In the genomic region with DNA sequence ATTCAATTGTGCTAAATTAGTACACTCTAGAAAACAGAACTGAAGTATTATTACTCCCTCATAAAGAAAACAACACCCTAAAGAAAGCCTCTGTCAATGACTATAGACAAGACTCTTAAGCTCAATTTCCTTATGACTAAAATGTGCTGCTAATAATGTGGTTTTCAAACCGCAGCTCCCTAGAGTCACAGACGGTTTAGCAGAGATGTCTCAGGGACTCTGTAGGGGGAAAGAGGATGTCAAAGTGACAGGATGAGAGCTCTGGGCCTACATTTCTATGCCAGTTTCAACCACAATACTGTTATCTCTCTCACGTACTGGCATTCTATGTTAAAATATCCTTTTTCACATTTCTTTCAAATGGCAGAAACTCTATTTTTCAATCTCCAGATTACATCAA, we compare ENCODE assay signal across 7 cellular contexts. TPM values are rescaled to one million over a fixed set of nuclear protein-coding genes. Genes with fewer than 3 reads are reported as not detected.
DNase-seq lines count a peak whose midpoint lies in the region; ATAC-seq and TF ChIP-seq lines count a peak whose summit lies in the region.

No MANE protein-coding gene starts in this region.

- H3K27me3 Mint-ChIP-seq in H9 (ENCODE audit: low read depth) = no peaks in the 10 kb centered on the region

- no peak overlapping the region for H2BK15ac ChIP-seq in H9 (ENCODE audit: low read depth, low read length)

- peaks cover 6% of the 10 kb centered on the region for H3F3A ChIP-seq in SU-DHL-6 (ENCODE audit: insufficient read depth)

- peak overlapping the region in 1 of 3 experiments; percentile 46; a peak in 1 of 7 replicates for H3K27ac Mint-ChIP-seq in H9

- H3K56ac ChIP-seq in H9 (ENCODE audit: insufficient read length, low read depth, low read length) = no peak overlapping the region

- no peaks in the 10 kb centered on the region for H4K20me1 ChIP-seq in SU-DHL-6 (ENCODE audit: low read depth, low read length)
- H4K20me1 ChIP-seq in H9 (ENCODE audit: control insufficient read depth, insufficient read depth, insufficient read length) = no peaks in the 10 kb centered on the region

- H4K5ac ChIP-seq in H9 (ENCODE audit: insufficient read length, low read depth, low read length) = no peak overlapping the region

- H3K18ac ChIP-seq in H9 (ENCODE audit: insufficient read length, low read depth, low read length) = no peak overlapping the region

- WGBS in H9 (ENCODE audit: extremely low coverage, insufficient read length, low lambda C conversion rate) = no CpG with 5 or more reads among the region's 3 CpGs

- H3K36me3 ChIP-seq in SU-DHL-6 (ENCODE audit: low read length) = peaks cover 33% of the 10 kb centered on the region
- H3K36me3 ChIP-seq in H7 (replicated peaks; ENCODE audit: control insufficient read depth, insufficient read depth, low read length) = no peaks in the 10 kb centered on the region; the same call in none of the 2 replicates

- no peaks in the 10 kb centered on the region; the same call in 1 of the 2 replicates for H3K4me1 ChIP-seq in H9 (ENCODE audit: insufficient read depth, low read length)

- no peak overlapping the region for H3T11ph ChIP-seq in H9 (ENCODE audit: low read length)

- no peak overlapping the region for H2AFZ ChIP-seq in SU-DHL-6 (ENCODE audit: low read depth, low read length, severe bottlenecking)
- no peak overlapping the region for H2AFZ ChIP-seq in H9 (ENCODE audit: low read length)

- DNase-seq in GM19238 (ENCODE audit: insufficient read length, low spot score) (peak; percentile 29), H9 (no peak), H7 (no peak), Right ventricle myocardium superior (no peak)
- DNase-seq in stimulated activated CD4-positive, alpha-beta T cell treated with anti-CD3 and anti-CD28 coated beads, Interleukin-1b, Interleukin-23, amount 100 ng/mL, for 48 hours = peak; percentile 49

- peaks cover 3 to 38% (median 22%) of the 10 kb centered on the region in 3 experiments; a peak in 6 of 7 replicates for H3K36me3 Mint-ChIP-seq in H9 (ENCODE audit: insufficient read depth in 1 of 3, low read depth in 3 of 3)

- H3K9ac ChIP-seq in SU-DHL-6 (ENCODE audit: low read length) (no peak overlapping the region), H9 (ENCODE audit: extremely low read depth, insufficient read length, low read length) (no peak overlapping the region)

- H3K23me2 ChIP-seq in H9 (ENCODE audit: insufficient read length, low read depth, low read length, poor library complexity, severe bottlenecking) = no peaks in the 10 kb centered on the region

- H3K27ac ChIP-seq in SU-DHL-6 (ENCODE audit: low read depth, low read length) (peak overlapping the region; percentile 25; the same call in 1 of the 2 replicates), H9 (ENCODE audit: insufficient read length, low read depth, low read length) (no peak overlapping the region)

- H2AK5ac ChIP-seq in H9 (ENCODE audit: insufficient read length, low read length) = no peak overlapping the region

- peaks cover 12 to 15% of the 10 kb centered on the region in 2 experiments for H3K4me1 Mint-ChIP-seq in H9

- no peak overlapping the region for H4K8ac ChIP-seq in H9 (replicated peaks; ENCODE audit: insufficient read length, low read depth, low read length)

- no peak overlapping the region for H4K91ac ChIP-seq in H9 (ENCODE audit: insufficient read length, low read depth, low read length)

- no peaks in the 10 kb centered on the region for H3K79me1 ChIP-seq in H9 (ENCODE audit: insufficient read depth, low read depth, low read length, poor library complexity, severe bottlenecking)

- no peak overlapping the region for H2BK120ac ChIP-seq in H9 (ENCODE audit: low read depth, low read length, poor library complexity, severe bottlenecking)

- ATAC-seq in HG02938 (IDR thresholded peaks at IDR 0.05; ENCODE audit: unreplicated experiment) = peak; percentile 100
- ATAC-seq in Right ventricle myocardium superior (ENCODE audit: poor library complexity) = no peak

- H3K4me2 ChIP-seq in SU-DHL-6 (ENCODE audit: low read depth, low read length, poor library complexity, severe bottlenecking) (peak overlapping the region; percentile 30), H9 (ENCODE audit: insufficient read depth, insufficient read length, low read length) (no peak overlapping the region)

- H2BK20ac ChIP-seq in H9 (ENCODE audit: low read depth, low read length, poor library complexity, severe bottlenecking) = no peak overlapping the region

- H2BK12ac ChIP-seq in H9 (ENCODE audit: insufficient read length, low read depth, low read length) = no peak overlapping the region

- no peaks in the 10 kb centered on the region for H3K27me3 ChIP-seq in SU-DHL-6 (ENCODE audit: low read length)
- no peaks in the 10 kb centered on the region for H3K27me3 ChIP-seq in H9 (ENCODE audit: insufficient read depth, low read length)
- H3K27me3 ChIP-seq in H7 (ENCODE audit: control insufficient read depth, insufficient read depth, low read length) = no peaks in the 10 kb centered on the region

- H3K79me2 ChIP-seq in SU-DHL-6 (ENCODE audit: insufficient read depth, low read length) = no peaks in the 10 kb centered on the region
- no peaks in the 10 kb centered on the region; the same call in 1 of the 2 replicates for H3K79me2 ChIP-seq in H9 (ENCODE audit: insufficient read depth, low read length)

- H3K4me3 ChIP-seq in SU-DHL-6 (ENCODE audit: insufficient read depth, low read length, poor library complexity, severe bottlenecking) (no peak overlapping the region), H7 (ENCODE audit: insufficient read depth, low read depth, low read length) (no peak overlapping the region)

- no peak overlapping the region for H3K4me3 Mint-ChIP-seq in H9

- no peak overlapping the region for H3K23ac ChIP-seq in H9 (ENCODE audit: insufficient read length, low read depth, low read length)

- no peak overlapping the region for H2BK5ac ChIP-seq in H9 (ENCODE audit: insufficient read length, low read length)

- H3K9me3 Mint-ChIP-seq in H9 = no peaks in the 10 kb centered on the region

- intact Hi-C loops in Right ventricle myocardium superior (cut with DNase I) = loop anchor here (10.0 kb wide), 1 partner anchor 307 kb away; the partner anchor contains the start of gene ZBBX

- no peaks in the 10 kb centered on the region for H3K9me2 ChIP-seq in SU-DHL-6 (replicated peaks; ENCODE audit: insufficient read depth, low read length)

- no peak overlapping the region for H3K14ac ChIP-seq in H9 (ENCODE audit: insufficient read depth, low read length)

- H3K9me3 ChIP-seq in SU-DHL-6 (ENCODE audit: insufficient read depth, low read length) (no peaks in the 10 kb centered on the region), H9 (ENCODE audit: control insufficient read depth, low read depth, low read length) (no peaks in the 10 kb centered on the region)

- TF ChIP-seq CTCF in SU-DHL-6 (IDR thresholded peaks at IDR 0.05; ENCODE audit: insufficient read depth, low read length, poor library complexity, severe bottlenecking) (no peak), H9 (conservative IDR thresholded peaks at IDR 0.05) (no peak)

- H3K4ac ChIP-seq in H9 (ENCODE audit: low read depth, low read length) = no peak overlapping the region

RNA-seq across cellular contexts. Expression of gene WDR49, which starts 37.6 kb away (rescaled TPM):
- total RNA-seq in H9 (2021) (0.90 and 1.3 TPM in 2 replicates), Right ventricle myocardium superior (2.6 TPM)
- total RNA-seq in H7 (2014; rRNA removed; shearing (Covaris generic)) = 0.07 and 0.35 TPM in 2 replicates

RNA-seq across cellular contexts. Expression of gene PDCD10, which starts 43.3 kb away (rescaled TPM):
- total RNA-seq in H9 (2021) (56.9 and 64.3 TPM in 2 replicates), Right ventricle myocardium superior (30.4 TPM)
- total RNA-seq in H7 (2014; rRNA removed; shearing (Covaris generic)) = 53.3 and 68.5 TPM in 2 replicates

RNA-seq across cellular contexts. Expression of gene SERPINI1, which starts 44.2 kb away (rescaled TPM):
- total RNA-seq in H9 (2021) (5.8 and 6.0 TPM in 2 replicates), Right ventricle myocardium superior (5.6 TPM)
- total RNA-seq in H7 (2014; rRNA removed; shearing (Covaris generic)) = 6.5 and 8.3 TPM in 2 replicates

Comparison
In these comparisons a context has a peak if more than half of its experiments do, and no peak if none do; other contexts are left out.
1. DNase-seq: peak in GM19238 (single experiment) and stimulated activated CD4-positive, alpha-beta T cell treated with anti-CD3 and anti-CD28 coated beads, Interleukin-1b, Interleukin-23, amount 100 ng/mL, for 48 hours (single experiment); none in H9 (single experiment), H7 (single experiment) and Right ventricle myocardium superior (single experiment).